Comparison of ENCODE assay signal across 9 cellular contexts in the genomic region with DNA sequence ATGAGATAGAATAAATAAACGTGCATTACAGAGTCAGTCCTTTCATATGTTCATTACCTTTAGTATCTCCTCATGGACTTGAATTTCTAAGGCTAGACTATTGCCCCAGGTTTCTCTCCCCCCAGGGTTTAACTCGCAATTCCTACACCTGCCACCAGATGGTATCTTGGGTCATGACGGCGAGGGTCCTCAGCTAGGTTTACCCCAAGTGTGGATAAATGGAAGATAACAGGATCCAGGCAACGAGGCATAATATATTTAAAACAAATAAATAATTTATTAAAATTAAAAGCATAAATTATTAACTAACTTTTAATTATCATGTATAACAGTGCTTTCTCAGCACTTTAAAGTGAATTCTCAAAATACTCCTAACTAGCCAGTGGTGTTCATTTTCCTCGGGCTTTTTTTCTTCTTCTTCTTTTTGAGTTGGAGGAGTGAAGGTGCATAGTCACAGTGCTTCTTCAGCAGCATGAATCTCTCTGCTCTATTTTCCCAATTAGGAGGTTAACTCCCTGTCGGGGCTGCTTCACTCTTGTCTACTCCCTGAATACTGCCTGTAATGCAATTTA.
DNase-seq lines count a peak whose midpoint lies in the region; ATAC-seq and FAIRE-seq lines count a peak whose summit lies in the region.
"Had no signal": no experiment of that assay in that cellular context is flagged by ENCODE, and none has a peak within 500 bp of the region (broad histone marks: within the 10 kb centered on the region; RNA-seq: fewer than 3 reads in every experiment).

No MANE protein-coding gene starts in this region.

- peak; percentile 78 for DNase-seq in D341Med (ENCODE audit: low spot score)
- peak; percentile 31 for DNase-seq in GM19238 (ENCODE audit: insufficient read length, low spot score)
- DNase-seq in RCC 7860 (ENCODE audit: low spot score) = peak; percentile 9
- peak; percentile 57 for DNase-seq in activated naive CD4-positive, alpha-beta T cell treated with anti-CD3 and anti-CD28 coated beads, Interleukin-2, amount 50 U/mL, for 16 hours
- DNase-seq in kidney tubule cell (ENCODE audit: low spot score) = peak; percentile 43
- DNase-seq in stimulated activated naive CD8-positive, alpha-beta T cell treated with anti-CD3 and anti-CD28 coated beads, Interleukin-15, amount 100 ng/mL, for 72 hours = peak; percentile 50 to 55
- DNase-seq in mucosa of gallbladder (ENCODE audit: low spot score) = no peak

- no peak overlapping the region for H3K4me3 Mint-ChIP-seq in stimulated activated naive CD8-positive, alpha-beta T cell treated with anti-CD3 and anti-CD28 coated beads, Interleukin-15, amount 100 ng/mL, for 72 hours

- ATAC-seq in HG03565 (IDR thresholded peaks at IDR 0.05; ENCODE audit: unreplicated experiment) = peak; percentile 81
- no peak for ATAC-seq in stimulated activated naive CD8-positive, alpha-beta T cell treated with anti-CD3 and anti-CD28 coated beads, Interleukin-15, amount 100 ng/mL, for 72 hours

- peak; percentile 14 for FAIRE-seq in RCC 7860 (lab: Jason Lieb, UNC)
- FAIRE-seq: colon had no signal

- H3K9me3 Mint-ChIP-seq in stimulated activated naive CD8-positive, alpha-beta T cell treated with anti-CD3 and anti-CD28 coated beads, Interleukin-15, amount 100 ng/mL, for 72 hours = no peaks in the 10 kb centered on the region

- peaks cover 23% of the 10 kb centered on the region for H3K27me3 Mint-ChIP-seq in stimulated activated naive CD8-positive, alpha-beta T cell treated with anti-CD3 and anti-CD28 coated beads, Interleukin-15, amount 100 ng/mL, for 72 hours

- H3K4me1 Mint-ChIP-seq in stimulated activated naive CD8-positive, alpha-beta T cell treated with anti-CD3 and anti-CD28 coated beads, Interleukin-15, amount 100 ng/mL, for 72 hours = no peaks in the 10 kb centered on the region

- H3K27ac Mint-ChIP-seq in stimulated activated naive CD8-positive, alpha-beta T cell treated with anti-CD3 and anti-CD28 coated beads, Interleukin-15, amount 100 ng/mL, for 72 hours = no peak overlapping the region
